10 cellular contexts compared by ENCODE assay signal in genomic region chr12:116319316-116319715, GRCh38. TPM values are rescaled to one million over a fixed set of nuclear protein-coding genes. Genes with fewer than 3 reads are reported as not detected.
A peak's percentile ranks its signal among the peaks of the same experiment; 100 is the strongest.
DNase-seq lines count a peak whose midpoint lies in the region; ATAC-seq and TF ChIP-seq lines count a peak whose summit lies in the region.
"Had no signal": no experiment of that assay in that cellular context is flagged by ENCODE, and none has a peak within 500 bp of the region (broad histone marks: within the 10 kb centered on the region; RNA-seq: fewer than 3 reads in every experiment).

No MANE protein-coding gene starts in this region.

- peak overlapping the region; percentile 1; the same call in 1 of the 2 replicates for H3K56ac ChIP-seq in IMR-90 (ENCODE audit: extremely low read depth, insufficient read depth, low read length)

- peak overlapping the region; percentile 77; the same call in 1 of the 2 replicates for H2BK20ac ChIP-seq in IMR-90 (ENCODE audit: low read depth, low read length)

- WGBS in IMR-90 (ENCODE audit: extremely low coverage in 2 of 2, insufficient read length in 1 of 2), 2 experiments, result 100% methylated on average over 1 of the region's 9 CpGs; no CpG with 5 or more reads in 1 of the 2 experiments

- TF ChIP-seq RAD21 in IMR-90 (IDR thresholded peaks at IDR 0.05; ENCODE audit: low read length), result no peak

- DNase-seq in IMR-90 (peak; percentile 36), astrocyte of the spinal cord (ENCODE audit: low read depth, low spot score) (peak; percentile 43), naive B cell (no peak), SHP77 treated with DMSO at 0.1 percent for 48 hours (lab: John Stamatoyannopoulos, UW) (no peak), islet precursor cell (no peak), Calu3 (no peak)
- DNase-seq: DMS53; effector CD4-positive, alpha-beta T cell had no signal

- peak overlapping the region in 1 of 6 donors; percentile 64 for H3K27ac Mint-ChIP-seq in naive B cell
- no peak overlapping the region for H3K27ac Mint-ChIP-seq in Calu3 (ENCODE audit: unreplicated experiment)

- ATAC-seq in IMR-90 (ENCODE audit: low read depth) (no peak), naive B cell (ENCODE audit: low read depth in 2 of 2) (no peak), GM18505 (IDR thresholded peaks at IDR 0.05; ENCODE audit: unreplicated experiment) (no peak)

- peak overlapping the region; percentile 12; the same call in 1 of the 3 replicates for H2BK15ac ChIP-seq in IMR-90 (ENCODE audit: low read depth, low read length)

- dilution Hi-C loops in IMR-90 (cut with HindIII; ENCODE audit: low sequenced_read_pairs, unreplicated experiment), result no loop called here

- peaks cover 0 to 3% of the 10 kb centered on the region in 2 experiments; a peak in 1 of 4 replicates for H3K79me1 ChIP-seq in IMR-90 (ENCODE audit: low read depth in 1 of 2, low read length in 2 of 2)

- TF ChIP-seq POLR2A in IMR-90 (IDR thresholded peaks at IDR 0.05; ENCODE audit: low read depth, low read length), result no peak
- TF ChIP-seq POLR2A in GM18505 (IDR thresholded peaks at IDR 0.05; ENCODE audit: borderline replicate concordance, extremely low read depth, insufficient read depth, insufficient read length), result no peak

- H3K18ac ChIP-seq in IMR-90 (ENCODE audit: low read depth, low read length), result peak overlapping the region; percentile 3; the same call in 1 of the 2 replicates

- H3K27me3 Mint-ChIP-seq in naive B cell, result no peaks in the 10 kb centered on the region
- H3K27me3 Mint-ChIP-seq in Calu3 (ENCODE audit: unreplicated experiment), result peaks cover 75% of the 10 kb centered on the region

- H2AK9ac ChIP-seq in IMR-90 (replicated peaks; ENCODE audit: low read depth, low read length, poor library complexity), result no peak overlapping the region

- H3K4me2 ChIP-seq in IMR-90 (ENCODE audit: low read depth, low read length), result peak overlapping the region; percentile 13; the same call in 1 of the 2 replicates

- H3K23ac ChIP-seq in IMR-90 (ENCODE audit: low read depth, low read length), result 0 out of 2 replicates have a peak overlapping the region, but pooled peaks have one; percentile 19

- H3K4me1 ChIP-seq in ACC112 (ENCODE audit: control insufficient read depth, insufficient read depth, low read length, unreplicated experiment) (peaks cover 23% of the 10 kb centered on the region), IMR-90 (ENCODE audit: control insufficient read depth, insufficient read depth, low read length) (peaks cover 19% of the 10 kb centered on the region)

- BruUV-seq in IMR-90 (replicated peaks; lab: Mats Ljungman, UMichigan), result no TSS peak
- BruUV-seq in Calu3 (replicated peaks; lab: Mats Ljungman, UMichigan), result no TSS peak

- peak overlapping the region; percentile 52; the same call in 1 of the 2 replicates for H2AK5ac ChIP-seq in IMR-90 (ENCODE audit: low read depth, low read length)

- in situ Hi-C loops in IMR-90 (cut with MboI; ENCODE audit: low sequenced_read_pairs), result no loop called here
- in situ Hi-C loops in astrocyte of the spinal cord (cut with HindIII; ENCODE audit: low sequenced_read_pairs), result no loop called here

- H3K9me1 ChIP-seq in IMR-90 (ENCODE audit: insufficient read depth, low read length), result peaks cover 19% of the 10 kb centered on the region

- intact Hi-C loops in IMR-90 (cut with micrococcal nuclease), result no loop called here
- intact Hi-C loops in Calu3 (cut with micrococcal nuclease; ENCODE audit: unreplicated experiment), result no loop called here

- H3K27ac ChIP-seq in ACC112 (ENCODE audit: low read depth, low read length) (peak overlapping the region; percentile 82), IMR-90 (ENCODE audit: insufficient read depth, low read length) (no peak overlapping the region)

- H3K9ac ChIP-seq in IMR-90 (ENCODE audit: low read depth, low read length), result no peak overlapping the region

- peak overlapping the region; percentile 88 for H2BK120ac ChIP-seq in IMR-90 (ENCODE audit: low read depth, low read length)

- H2AFZ ChIP-seq in ACC112 (ENCODE audit: low read length, unreplicated experiment) (peak overlapping the region; percentile 95), IMR-90 (replicated peaks; ENCODE audit: low read length, poor library complexity) (peak overlapping the region; percentile 39)

- POLR2A ChIA-PET in IMR-90 (lab: Charles Lee; ENCODE audit: unreplicated experiment), result no interaction called here

- H3K36me3 Mint-ChIP-seq in naive B cell, result peaks cover 0 to 4% of the 10 kb centered on the region in 2 donors
- H3K36me3 Mint-ChIP-seq in Calu3 (ENCODE audit: insufficient read depth, unreplicated experiment), result no peaks in the 10 kb centered on the region

- no peaks in the 10 kb centered on the region for H3K79me2 ChIP-seq in ACC112 (ENCODE audit: control insufficient read depth, insufficient read depth, low read length, unreplicated experiment)

- CTCF ChIA-PET in IMR-90 (lab: Yijun Ruan, JAX) (interaction anchor here (0.6 kb wide), 1 partner anchor 220 kb away, joined by 6 read pairs; no protein-coding TSS in a partner anchor), Calu3 (lab: Charles Lee) (interaction anchor here (0.6 kb wide), 1 partner anchor 362 kb away, joined by 3 read pairs; no protein-coding TSS in a partner anchor)

- peaks cover 29 to 39% (median 32%) of the 10 kb centered on the region in 3 donors for H3K4me1 Mint-ChIP-seq in naive B cell
- no peaks in the 10 kb centered on the region for H3K4me1 Mint-ChIP-seq in Calu3 (ENCODE audit: low read depth, unreplicated experiment)

- H3K4me3 ChIP-seq in ACC112 (ENCODE audit: low read depth, low read length) (peak overlapping the region; percentile 50), IMR-90 (ENCODE audit: insufficient read depth, low read depth, low read length) (no peak overlapping the region), astrocyte of the spinal cord (ENCODE audit: low read depth, low read length) (no peak overlapping the region)

- peak overlapping the region; percentile 82 for H3K4ac ChIP-seq in IMR-90 (ENCODE audit: low read depth, low read length)

- no peaks in the 10 kb centered on the region for H3K9me3 Mint-ChIP-seq in naive B cell
- peaks cover 2% of the 10 kb centered on the region for H3K9me3 Mint-ChIP-seq in Calu3 (ENCODE audit: low read depth, unreplicated experiment)

- no peaks in the 10 kb centered on the region for H4K20me1 ChIP-seq in IMR-90 (ENCODE audit: insufficient read depth, low read length)

- no peaks in the 10 kb centered on the region for H3K9me3 ChIP-seq in IMR-90 (ENCODE audit: control insufficient read depth, insufficient read depth, low read length)

- H3K36me3 ChIP-seq in ACC112 (ENCODE audit: insufficient read depth, low read length), result no peaks in the 10 kb centered on the region
- no peaks in the 10 kb centered on the region for H3K36me3 ChIP-seq in IMR-90 (ENCODE audit: control insufficient read depth, insufficient read depth, low read length)

- H3K4me3 Mint-ChIP-seq in naive B cell, result peak overlapping the region in 5 of 8 donors; percentile 44 to 77 (median 66)
- H3K4me3 Mint-ChIP-seq in Calu3 (ENCODE audit: low read depth, unreplicated experiment), result no peak overlapping the region

- H3K27me3 ChIP-seq in ACC112 (ENCODE audit: insufficient read depth, low read length), result no peaks in the 10 kb centered on the region
- H3K27me3 ChIP-seq in IMR-90 (ENCODE audit: control insufficient read depth, insufficient read depth, low read length), result no peaks in the 10 kb centered on the region

- H4K91ac ChIP-seq in IMR-90 (ENCODE audit: insufficient read depth, low read depth, low read length), result peak overlapping the region; percentile 19; the same call in 1 of the 2 replicates

- peak overlapping the region; percentile 23 for H2BK5ac ChIP-seq in IMR-90 (ENCODE audit: low read depth, low read length, poor library complexity, severe bottlenecking)

- H4K5ac ChIP-seq in IMR-90 (ENCODE audit: low read depth, low read length), result no peak overlapping the region

- peak overlapping the region in 1 of 2 experiments; percentile 65; a peak in 2 of 4 replicates for H4K8ac ChIP-seq in IMR-90 (ENCODE audit: low read depth in 2 of 2, low read length in 2 of 2)

- H3K14ac ChIP-seq in IMR-90 (replicated peaks; ENCODE audit: low read depth, low read length), result peak overlapping the region; percentile 64

- TF ChIP-seq CTCF in IMR-90 (conservative IDR thresholded peaks at IDR 0.05; ENCODE audit: low read depth, low read length) (no peak), astrocyte of the spinal cord (IDR thresholded peaks at IDR 0.05; ENCODE audit: low read depth, low read length) (no peak), Calu3 (IDR thresholded peaks at IDR 0.05; ENCODE audit: unreplicated experiment) (no peak)

TF ChIP-seq in IMR-90, 13 proteins besides CTCF, POLR2A, EP300 and RAD21 (continues in another document):
- TF ChIP-seq RCOR1 (IDR thresholded peaks at IDR 0.05; ENCODE audit: insufficient replicate concordance, low read length) (no peak), ELK1 (IDR thresholded peaks at IDR 0.05; ENCODE audit: borderline replicate concordance, low read depth, low read length) (no peak), CEBPB (IDR thresholded peaks at IDR 0.05; ENCODE audit: low read depth, low read length) (no peak), MAFK (IDR thresholded peaks at IDR 0.05; ENCODE audit: low read depth, low read length) (no peak), MAZ (IDR thresholded peaks at IDR 0.05; ENCODE audit: borderline replicate concordance, low read depth, low read length) (no peak), USF2 (IDR thresholded peaks at IDR 0.05; ENCODE audit: low read depth, low read length) (no peak), NFE2L2 (IDR thresholded peaks at IDR 0.05; ENCODE audit: low read depth, low read length) (no peak), SMC3 (IDR thresholded peaks at IDR 0.05; ENCODE audit: low read depth, low read length) (no peak)

RNA-seq across cellular contexts. Expression of gene MED13L, which starts 41.8 kb away (rescaled TPM):
- total RNA-seq in IMR-90 (2012; rRNA removed), result 49.1 and 93.3 TPM in 2 replicates
- 17.9 and 18.1 TPM in 2 replicates for polyA plus RNA-seq in IMR-90 (2012; rRNA removed)
- 7.7 and 9.4 TPM in 2 replicates for polyA plus RNA-seq in IMR-90 (2012; cell fraction: cytosol; rRNA removed)
- polyA plus RNA-seq in IMR-90 (2012; cell fraction: nucleus; rRNA removed; ENCODE audit: low replicate concordance), result 15.3 and 42.2 TPM in 2 replicates
- polyA plus RNA-seq in naive B cell (ENCODE audit: low read depth in 6 of 6), result 10 to 100 TPM; 12.5 to 19.2 (median 16.2) TPM
- total RNA-seq in Calu3 (2022), result 89.0 and 89.6 TPM in 2 replicates

Comparison
In these comparisons a context has a peak if more than half of its experiments do, and no peak if none do; other contexts are left out.
1. DNase-seq: peak in IMR-90 (single experiment) and astrocyte of the spinal cord (single experiment); none in naive B cell (single experiment), SHP77 treated with DMSO at 0.1 percent for 48 hours (single experiment), islet precursor cell (single experiment) and Calu3 (single experiment).